Comparison of ENCODE assay signal across 16 cellular contexts in the genomic region with DNA sequence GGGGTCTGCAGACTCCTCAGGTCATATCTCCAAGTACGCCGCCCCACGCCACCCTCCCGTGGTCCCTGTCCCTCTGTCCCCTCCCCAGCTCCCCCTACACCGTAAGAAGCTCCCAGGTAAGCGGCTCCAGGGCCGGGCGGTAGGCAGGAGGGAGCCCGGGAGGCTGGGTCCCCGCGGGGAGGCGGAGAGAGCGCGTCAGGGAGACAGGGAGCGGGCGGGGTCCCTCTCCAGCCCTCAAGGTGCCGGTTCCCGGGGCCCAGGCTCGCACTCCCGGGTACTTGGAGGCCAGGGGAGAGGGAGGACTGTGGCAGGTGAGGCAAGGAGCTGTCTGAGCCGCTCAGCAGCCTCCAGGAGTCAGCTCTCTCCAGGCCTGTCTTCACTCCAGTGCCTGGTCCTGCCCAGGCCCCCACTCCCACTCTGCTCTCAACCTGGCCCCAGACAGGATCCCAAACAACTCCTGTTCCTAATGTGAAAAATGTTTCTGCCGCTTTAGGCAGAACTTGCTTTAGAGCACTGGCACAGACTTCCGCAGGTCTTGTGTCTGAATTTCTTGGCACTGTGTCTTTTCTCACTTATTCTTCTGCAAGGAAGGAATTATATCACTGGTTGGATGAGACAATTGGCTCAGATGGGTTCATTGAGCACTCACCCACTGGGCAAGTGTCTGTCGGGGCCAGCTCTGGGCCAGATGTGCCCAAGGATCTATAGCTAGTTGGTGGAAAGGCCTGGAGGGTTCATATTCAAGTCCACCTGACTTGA. TPM values are rescaled to one million over a fixed set of nuclear protein-coding genes. Genes with fewer than 3 reads are reported as not detected.
"Had no signal": no experiment of that assay in that cellular context is flagged by ENCODE, and none has a peak within 500 bp of the region (broad histone marks: within the 10 kb centered on the region; RNA-seq: fewer than 3 reads in every experiment).

No MANE protein-coding gene starts in this region.

- H3K36me3 Mint-ChIP-seq: mesothelial cell of epicardium, neural progenitor cell had no signal

- H3K36me3 ChIP-seq: neural progenitor cell, thyroid gland, uterus had no signal

- FAIRE-seq: keratinocyte had no signal

- H3K4me3 Mint-ChIP-seq: activated CD4-positive, alpha-beta T cell treated with anti-CD3 and anti-CD28 coated beads for 36 hours; activated naive CD4-positive, alpha-beta T cell treated with anti-CD3 and anti-CD28 coated beads for 36 hours; mesothelial cell of epicardium; neural progenitor cell had no signal

- H3K4me2 ChIP-seq: neural progenitor cell had no signal

- DNase-seq: activated CD4-positive, alpha-beta T cell treated with anti-CD3 and anti-CD28 coated beads for 36 hours; activated naive CD4-positive, alpha-beta T cell treated with anti-CD3 and anti-CD28 coated beads for 36 hours; caudate nucleus; effector CD8-positive, alpha-beta T cell; hypothalamus; stimulated activated CD4-positive, alpha-beta T cell treated with anti-CD3 and anti-CD28 coated beads, Interleukin-15, amount 100 ng/mL, for 24 hours; T-helper 9 cell; uterus had no signal

- H3K27me3 ChIP-seq: thyroid gland, uterus had no signal

- ATAC-seq: activated CD4-positive, alpha-beta T cell treated with anti-CD3 and anti-CD28 coated beads for 36 hours had no signal

- H3K4me1 Mint-ChIP-seq: activated CD4-positive, alpha-beta T cell treated with anti-CD3 and anti-CD28 coated beads for 36 hours; mesothelial cell of epicardium; neural progenitor cell had no signal

- H3K9ac ChIP-seq: neural progenitor cell had no signal

- H3K9me3 ChIP-seq: thyroid gland, uterus had no signal

- H3K4me1 ChIP-seq: neural progenitor cell, uterus had no signal

- H3K27ac Mint-ChIP-seq: activated CD4-positive, alpha-beta T cell treated with anti-CD3 and anti-CD28 coated beads for 36 hours; activated naive CD4-positive, alpha-beta T cell treated with anti-CD3 and anti-CD28 coated beads for 36 hours; mesothelial cell of epicardium; neural progenitor cell had no signal

- H3K9me3 Mint-ChIP-seq: activated naive CD4-positive, alpha-beta T cell treated with anti-CD3 and anti-CD28 coated beads for 36 hours; mesothelial cell of epicardium had no signal

- H2AFZ ChIP-seq: neural progenitor cell had no signal

- H3K4me3 ChIP-seq: coronary artery, neural progenitor cell, thyroid gland, uterus had no signal

- H3K27ac ChIP-seq: coronary artery, epithelial cell of prostate, neural progenitor cell, thyroid gland, uterus had no signal

RNA-seq across cellular contexts. Expression of a gene that starts 36.6 kb away (rescaled TPM):
- total RNA-seq: myocyte, skeletal muscle tissue had no signal
